In genomic region chr1:115652236-115652788, GRCh38 we compare ENCODE assay signal across 29 cellular contexts.
"Had no signal": no experiment of that assay in that cellular context is flagged by ENCODE, and none has a peak within 500 bp of the region (broad histone marks: within the 10 kb centered on the region; RNA-seq: fewer than 3 reads in every experiment).

No MANE protein-coding gene starts in this region.

- H3K9me3 ChIP-seq: lower lobe of right lung, mucosa of descending colon, stomach, thyroid gland, upper lobe of left lung, vagina had no signal

- H3K27me3 ChIP-seq: hepatocyte, stomach, thyroid gland, upper lobe of left lung, vagina had no signal

- ATAC-seq: lower lobe of right lung; natural killer cell treated with Interleukin-12 subunit alpha and Interleukin-12 subunit beta and Interleukin-15 and Interleukin-18, amount 100 ng/mL, for 72 hours; right cardiac atrium; stimulated activated naive B cell treated with anti-CD40 and anti-IgM and Interleukin-4, amounts not matched to agents 10 μg/mL and 1 μg/mL and 100 μg/mL, for 72 hours had no signal

- H3K27ac ChIP-seq: epithelial cell of prostate, hepatocyte, lower lobe of right lung, stomach, thyroid gland, upper lobe of left lung, vagina, WERI-Rb-1 had no signal

- H3K27me3 Mint-ChIP-seq: natural killer cell treated with Interleukin-12 subunit alpha and Interleukin-12 subunit beta and Interleukin-15 and Interleukin-18, amount 100 ng/mL, for 72 hours had no signal

- H3K4me3 ChIP-seq: hepatocyte, lower lobe of right lung, mucosa of descending colon, stomach, thyroid gland, upper lobe of left lung, vagina had no signal

- H3K36me3 ChIP-seq: thyroid gland, WERI-Rb-1 had no signal

- DNase-seq: activated CD4-positive, alpha-beta memory T cell treated with anti-CD3 and anti-CD28 coated beads for 36 hours; activated CD4-positive, alpha-beta T cell treated with anti-CD3 and anti-CD28 coated beads, Interleukin-2, amount 10 ng/mL, durations not matched to agents 24 days and 14 days; activated CD4-positive, CD25-positive, alpha-beta regulatory T cell treated with anti-CD3 and anti-CD28 coated beads, Interleukin-2, amount 50 U/mL, for 72 hours; activated CD8-positive, alpha-beta memory T cell treated with anti-CD3 and anti-CD28 coated beads, Interleukin-2, amount 50 U/mL, for 4 hours; activated gamma-delta T cell treated with Interleukin-2 at 50 U/mL for 16 hours; activated naive CD4-positive, alpha-beta T cell treated with anti-CD3 and anti-CD28 coated beads, Interleukin-2, amount 50 U/mL, for 16 hours; activated T-cell treated with anti-CD3 and anti-CD28 coated beads, Interleukin-2, amount 50 U/mL, for 1 hour; amygdala; dermis blood vessel endothelial cell; effector CD4-positive, alpha-beta T cell; glutamatergic neuron; left colon; lower lobe of right lung; mesenchymal stem cell; mucosa of descending colon; right cardiac atrium; stimulated activated CD4-positive, alpha-beta T cell treated with anti-CD3 and anti-CD28 coated beads, Interleukin-15, amount 100 ng/mL, for 24 hours; stimulated activated CD4-positive, alpha-beta T cell treated with anti-CD3 and anti-CD28 coated beads, Interleukin-2, amount 100 ng/mL, for 24 hours; stimulated activated naive B cell treated with anti-CD40 and anti-IgM and Interleukin-4, amounts not matched to agents 10 μg/mL and 1 μg/mL and 100 μg/mL, for 72 hours; stomach; T-helper 9 cell; thyroid gland; upper lobe of left lung; WERI-Rb-1 had no signal

- H3K4me3 Mint-ChIP-seq: activated CD4-positive, alpha-beta memory T cell treated with anti-CD3 and anti-CD28 coated beads for 36 hours; activated CD4-positive, alpha-beta T cell treated with anti-CD3 and anti-CD28 coated beads, Interleukin-2, amount 10 ng/mL, durations not matched to agents 24 days and 14 days; natural killer cell treated with Interleukin-12 subunit alpha and Interleukin-12 subunit beta and Interleukin-15 and Interleukin-18, amount 100 ng/mL, for 72 hours; stimulated activated naive B cell treated with anti-CD40 and anti-IgM and Interleukin-4, amounts not matched to agents 10 μg/mL and 1 μg/mL and 100 μg/mL, for 72 hours; T-helper 1 cell treated with Interleukin-12 subunit alpha and Interleukin-12 subunit beta and Interleukin-4 antibody, amounts not matched to agents 30 μg/mL and 1 μg/mL, for 36 hours had no signal

- H3K36me3 Mint-ChIP-seq: natural killer cell treated with Interleukin-12 subunit alpha and Interleukin-12 subunit beta and Interleukin-15 and Interleukin-18, amount 100 ng/mL, for 72 hours; stimulated activated naive B cell treated with anti-CD40 and anti-IgM and Interleukin-4, amounts not matched to agents 10 μg/mL and 1 μg/mL and 100 μg/mL, for 72 hours had no signal

- H3K9me3 Mint-ChIP-seq: activated CD4-positive, alpha-beta memory T cell treated with anti-CD3 and anti-CD28 coated beads for 36 hours; activated CD4-positive, alpha-beta T cell treated with anti-CD3 and anti-CD28 coated beads, Interleukin-2, amount 10 ng/mL, durations not matched to agents 24 days and 14 days; natural killer cell treated with Interleukin-12 subunit alpha and Interleukin-12 subunit beta and Interleukin-15 and Interleukin-18, amount 100 ng/mL, for 72 hours; stimulated activated naive B cell treated with anti-CD40 and anti-IgM and Interleukin-4, amounts not matched to agents 10 μg/mL and 1 μg/mL and 100 μg/mL, for 72 hours; T-helper 1 cell treated with Interleukin-12 subunit alpha and Interleukin-12 subunit beta and Interleukin-4 antibody, amounts not matched to agents 30 μg/mL and 1 μg/mL, for 36 hours had no signal

- H3K27ac Mint-ChIP-seq: activated CD4-positive, alpha-beta memory T cell treated with anti-CD3 and anti-CD28 coated beads for 36 hours; activated CD4-positive, alpha-beta T cell treated with anti-CD3 and anti-CD28 coated beads, Interleukin-2, amount 10 ng/mL, durations not matched to agents 24 days and 14 days; natural killer cell treated with Interleukin-12 subunit alpha and Interleukin-12 subunit beta and Interleukin-15 and Interleukin-18, amount 100 ng/mL, for 72 hours; stimulated activated naive B cell treated with anti-CD40 and anti-IgM and Interleukin-4, amounts not matched to agents 10 μg/mL and 1 μg/mL and 100 μg/mL, for 72 hours; T-helper 1 cell treated with Interleukin-12 subunit alpha and Interleukin-12 subunit beta and Interleukin-4 antibody, amounts not matched to agents 30 μg/mL and 1 μg/mL, for 36 hours had no signal
